Comparison of ENCODE assay signal across 23 cellular contexts in the genomic region with DNA sequence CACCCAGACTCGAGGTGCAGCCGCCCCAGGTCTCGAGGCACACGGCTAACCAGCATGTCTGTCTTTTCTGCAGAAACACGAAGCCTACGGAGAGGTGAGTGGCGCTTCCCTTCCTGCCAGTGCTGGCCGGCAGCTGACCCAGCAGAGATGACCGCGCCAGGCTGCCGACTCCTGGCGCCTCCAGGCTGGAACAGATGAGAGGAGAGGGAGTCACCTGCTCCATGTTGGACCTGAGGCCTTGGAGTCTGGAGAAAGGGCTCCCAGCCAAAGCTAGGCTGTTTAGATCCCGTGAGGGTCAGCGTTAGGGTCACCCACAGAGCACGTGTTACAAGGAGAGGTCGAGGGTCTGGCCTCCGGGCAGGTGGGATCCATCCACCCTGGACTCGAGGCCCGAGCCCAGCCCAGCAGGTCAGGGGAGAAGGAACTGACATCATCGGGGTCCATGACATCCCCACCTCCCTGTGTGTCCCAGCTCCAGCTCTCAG. TPM values are rescaled to one million over a fixed set of nuclear protein-coding genes. Genes with fewer than 3 reads are reported as not detected.
DNase-seq lines count a peak whose midpoint lies in the region; ATAC-seq, FAIRE-seq and TF ChIP-seq lines count a peak whose summit lies in the region.
"Had no signal": no experiment of that assay in that cellular context is flagged by ENCODE, and none has a peak within 500 bp of the region (broad histone marks: within the 10 kb centered on the region; RNA-seq: fewer than 3 reads in every experiment).

No MANE protein-coding gene starts in this region.

- intact Hi-C loops in activated CD4-positive, alpha-beta memory T cell treated with anti-CD3 and anti-CD28 coated beads for 36 hours (cut with micrococcal nuclease) = no loop called here
- intact Hi-C loops in kidney (cut with DNase I) (no loop called here), sciatic nerve (cut with DNase I) (no loop called here)

- H3K27ac ChIP-seq in kidney (ENCODE audit: low read depth in 2 of 2, low read length in 2 of 2) = no peak overlapping the region
- H3K27ac ChIP-seq: hepatocyte, pancreas, SJCRH30, spleen had no signal

- H3K9me3 Mint-ChIP-seq in activated CD4-positive, alpha-beta memory T cell treated with anti-CD3 and anti-CD28 coated beads for 36 hours = peaks cover 9% of the 10 kb centered on the region
- peaks cover 8% of the 10 kb centered on the region for H3K9me3 Mint-ChIP-seq in activated CD4-positive, alpha-beta memory T cell treated with anti-CD3 and anti-CD28 coated beads, Interleukin-2, amount 10 ng/mL, durations not matched to agents 7 days and 5 days

- H3K36me3 ChIP-seq in kidney (ENCODE audit: control insufficient read depth in 1 of 2, insufficient read depth in 2 of 2, low read length in 2 of 2) = no peaks in the 10 kb centered on the region
- H3K36me3 ChIP-seq: pancreas, SJCRH30 had no signal

- TF ChIP-seq POLR2A in GM12891 (IDR thresholded peaks at IDR 0.05; ENCODE audit: low read depth, low read length) = no peak

- no peak for TF ChIP-seq CTCF in kidney (IDR thresholded peaks at IDR 0.05; ENCODE audit: borderline replicate concordance, extremely low read depth, insufficient read depth)

- no peaks in the 10 kb centered on the region for H3K4me1 Mint-ChIP-seq in activated CD4-positive, alpha-beta memory T cell treated with anti-CD3 and anti-CD28 coated beads for 36 hours (ENCODE audit: low read depth)
- H3K4me1 Mint-ChIP-seq in activated CD4-positive, alpha-beta memory T cell treated with anti-CD3 and anti-CD28 coated beads, Interleukin-2, amount 10 ng/mL, durations not matched to agents 7 days and 5 days = no peaks in the 10 kb centered on the region
- H3K4me1 Mint-ChIP-seq: endodermal cell; GM23338; stimulated activated memory B cell treated with anti-CD40 and anti-IgM and Interleukin-4, amounts not matched to agents 10 μg/mL and 1 μg/mL and 100 μg/mL, for 72 hours had no signal

- FAIRE-seq in GM12891 (lab: Jason Lieb, UNC) (no peak), kidney (lab: Jason Lieb, UNC) (no peak)
- FAIRE-seq: keratinocyte, pancreas had no signal

- ATAC-seq in sciatic nerve (no peak), GM21423 (IDR thresholded peaks at IDR 0.05; ENCODE audit: unreplicated experiment) (no peak)
- ATAC-seq: GM23338; pancreas; stimulated activated memory B cell treated with anti-CD40 and anti-IgM and Interleukin-4, amounts not matched to agents 10 μg/mL and 1 μg/mL and 100 μg/mL, for 72 hours had no signal

- H3K4me3 ChIP-seq in kidney (ENCODE audit: low read length in 2 of 2) = no peak overlapping the region
- H3K4me3 ChIP-seq: GM23338, hepatocyte, pancreas, SJCRH30, spleen had no signal

- H3K9ac ChIP-seq in kidney (ENCODE audit: low read length in 2 of 2) = no peak overlapping the region

- CTCF ChIA-PET in activated CD4-positive, alpha-beta memory T cell treated with anti-CD3 and anti-CD28 coated beads for 36 hours (lab: Charles Lee) = no interaction called here
- CTCF ChIA-PET in activated CD4-positive, alpha-beta memory T cell treated with anti-CD3 and anti-CD28 coated beads, Interleukin-2, amount 10 ng/mL, durations not matched to agents 7 days and 5 days (lab: Charles Lee) = no interaction called here

- no peaks in the 10 kb centered on the region for H3K27me3 Mint-ChIP-seq in activated CD4-positive, alpha-beta memory T cell treated with anti-CD3 and anti-CD28 coated beads for 36 hours
- H3K27me3 Mint-ChIP-seq in activated CD4-positive, alpha-beta memory T cell treated with anti-CD3 and anti-CD28 coated beads, Interleukin-2, amount 10 ng/mL, durations not matched to agents 7 days and 5 days = peaks cover under 1% of the 10 kb centered on the region

- H3K4me1 ChIP-seq in kidney (ENCODE audit: control insufficient read depth in 1 of 2, insufficient read depth in 1 of 2, low read depth in 1 of 2, low read length in 2 of 2) = no peaks in the 10 kb centered on the region
- H3K4me1 ChIP-seq: pancreas, SJCRH30 had no signal

- no peak overlapping the region for H3K27ac Mint-ChIP-seq in activated CD4-positive, alpha-beta memory T cell treated with anti-CD3 and anti-CD28 coated beads for 36 hours
- no peak overlapping the region for H3K27ac Mint-ChIP-seq in activated CD4-positive, alpha-beta memory T cell treated with anti-CD3 and anti-CD28 coated beads, Interleukin-2, amount 10 ng/mL, durations not matched to agents 7 days and 5 days
- H3K27ac Mint-ChIP-seq: endodermal cell; GM23338; stimulated activated memory B cell treated with anti-CD40 and anti-IgM and Interleukin-4, amounts not matched to agents 10 μg/mL and 1 μg/mL and 100 μg/mL, for 72 hours had no signal

- no peak overlapping the region for H3K4me3 Mint-ChIP-seq in activated CD4-positive, alpha-beta memory T cell treated with anti-CD3 and anti-CD28 coated beads for 36 hours
- no peak overlapping the region for H3K4me3 Mint-ChIP-seq in activated CD4-positive, alpha-beta memory T cell treated with anti-CD3 and anti-CD28 coated beads, Interleukin-2, amount 10 ng/mL, durations not matched to agents 7 days and 5 days
- H3K4me3 Mint-ChIP-seq: endodermal cell; GM23338; stimulated activated memory B cell treated with anti-CD40 and anti-IgM and Interleukin-4, amounts not matched to agents 10 μg/mL and 1 μg/mL and 100 μg/mL, for 72 hours had no signal

- H3K36me3 Mint-ChIP-seq in activated CD4-positive, alpha-beta memory T cell treated with anti-CD3 and anti-CD28 coated beads for 36 hours = no peaks in the 10 kb centered on the region
- no peaks in the 10 kb centered on the region for H3K36me3 Mint-ChIP-seq in activated CD4-positive, alpha-beta memory T cell treated with anti-CD3 and anti-CD28 coated beads, Interleukin-2, amount 10 ng/mL, durations not matched to agents 7 days and 5 days (ENCODE audit: low read depth)
- H3K36me3 Mint-ChIP-seq: stimulated activated memory B cell treated with anti-CD40 and anti-IgM and Interleukin-4, amounts not matched to agents 10 μg/mL and 1 μg/mL and 100 μg/mL, for 72 hours had no signal

- peak; percentile 1 for DNase-seq in activated CD4-positive, alpha-beta memory T cell treated with anti-CD3 and anti-CD28 coated beads for 36 hours
- DNase-seq in activated CD4-positive, alpha-beta memory T cell treated with anti-CD3 and anti-CD28 coated beads, Interleukin-2, amount 10 ng/mL, durations not matched to agents 7 days and 5 days = no peak
- DNase-seq in GM12891 (ENCODE audit: insufficient read length, low spot score) = peak; percentile 11
- peak; percentile 55 for DNase-seq in kidney
- peak; percentile 51 for DNase-seq in sciatic nerve (ENCODE audit: low spot score)
- DNase-seq in stimulated activated CD4-positive, alpha-beta T cell treated with anti-CD3 and anti-CD28 coated beads, Interleukin-4, amount 100 ng/mL, for 4 hours = no peak
- no peak for DNase-seq in activated CD4-positive, alpha-beta T cell treated with anti-CD3 and anti-CD28 coated beads, Interleukin-2, amount 50 U/mL, for 1 hour
- DNase-seq: amniotic stem cell, C1 segment of cervical spinal cord, endodermal cell, KBM-7, NCI-H1092, NCI-H2081 treated with DMSO at 0.1 percent for 48 hours, NCI-H524 treated with DMSO at 0.1 percent for 48 hours, OCI-M1 had no signal

- peaks cover 3 to 7% of the 10 kb centered on the region in 2 donors for H3K9me3 ChIP-seq in kidney (ENCODE audit: control insufficient read depth in 1 of 2, low read length in 2 of 2)
- H3K9me3 ChIP-seq: pancreas, SJCRH30 had no signal

- POLR2A ChIA-PET in activated CD4-positive, alpha-beta memory T cell treated with anti-CD3 and anti-CD28 coated beads for 36 hours (lab: Charles Lee) = no interaction called here
- POLR2A ChIA-PET in activated CD4-positive, alpha-beta memory T cell treated with anti-CD3 and anti-CD28 coated beads, Interleukin-2, amount 10 ng/mL, durations not matched to agents 7 days and 5 days (lab: Charles Lee) = no interaction called here

TF ChIP-seq in GM12891, 5 proteins besides CTCF, POLR2A, EP300 and RAD21:
- TF ChIP-seq PAX5 (IDR thresholded peaks at IDR 0.05; ENCODE audit: insufficient read depth, low read length, severe bottlenecking) = no peak
- TF ChIP-seq POU2F2 (IDR thresholded peaks at IDR 0.05; ENCODE audit: low read depth, low read length) = no peak
- no peak for TF ChIP-seq SPI1 (IDR thresholded peaks at IDR 0.05; ENCODE audit: low read depth, low read length)
- TF ChIP-seq POLR2AphosphoS5 (IDR thresholded peaks at IDR 0.05; ENCODE audit: low read depth, low read length) = no peak
- no peak for TF ChIP-seq TAF1 (IDR thresholded peaks at IDR 0.05; ENCODE audit: low read depth, low read length)

RNA-seq across cellular contexts. Expression of a gene that starts 14.9 kb away (rescaled TPM):
- 1 to 10 TPM; 4.3 to 4.8 TPM for total RNA-seq in activated CD4-positive, alpha-beta memory T cell treated with anti-CD3 and anti-CD28 coated beads for 36 hours
- total RNA-seq in activated CD4-positive, alpha-beta memory T cell treated with anti-CD3 and anti-CD28 coated beads, Interleukin-2, amount 10 ng/mL, durations not matched to agents 7 days and 5 days = 1 to 10 TPM; 1.1 to 1.6 TPM
- 1.5 TPM for polyA plus RNA-seq in GM12891 (2012; ENCODE audit: low read depth, missing spikeins)
- total RNA-seq in kidney (174 TPM), sciatic nerve (397 TPM)
- 52.4 TPM for polyA plus RNA-seq in kidney (ENCODE audit: insufficient read depth, low read depth, low replicate concordance)

RNA-seq across cellular contexts. Expression of a gene that starts 42.6 kb away (rescaled TPM):
- under 1 TPM in 1 of 2 experiments, not detected in 1; 0.22 TPM for total RNA-seq in activated CD4-positive, alpha-beta memory T cell treated with anti-CD3 and anti-CD28 coated beads for 36 hours
- total RNA-seq in activated CD4-positive, alpha-beta memory T cell treated with anti-CD3 and anti-CD28 coated beads, Interleukin-2, amount 10 ng/mL, durations not matched to agents 7 days and 5 days = under 1 TPM in 1 of 2 experiments, not detected in 1; 0.18 TPM
- polyA plus RNA-seq in GM12891 (2012; ENCODE audit: low read depth, missing spikeins) = 0.45 TPM
- total RNA-seq in kidney (51.6 TPM), sciatic nerve (2.9 TPM)
- 273 TPM for polyA plus RNA-seq in kidney (ENCODE audit: insufficient read depth, low read depth, low replicate concordance)
- total RNA-seq: SJCRH30 had no signal
- polyA plus RNA-seq: keratinocyte had no signal

Comparison
In these comparisons a context has a peak if more than half of its experiments do, and no peak if none do; other contexts are left out.
1. DNase-seq: peak in activated CD4-positive, alpha-beta memory T cell treated with anti-CD3 and anti-CD28 coated beads for 36 hours (single experiment), GM12891 (single experiment), kidney (single experiment) and sciatic nerve (single experiment); none in activated CD4-positive, alpha-beta memory T cell treated with anti-CD3 and anti-CD28 coated beads, Interleukin-2, amount 10 ng/mL, durations not matched to agents 7 days and 5 days (single experiment), stimulated activated CD4-positive, alpha-beta T cell treated with anti-CD3 and anti-CD28 coated beads, Interleukin-4, amount 100 ng/mL, for 4 hours (0 of 2) and activated CD4-positive, alpha-beta T cell treated with anti-CD3 and anti-CD28 coated beads, Interleukin-2, amount 50 U/mL, for 1 hour (single experiment).
2. RNA of a gene that starts 14.9 kb away (total RNA-seq): 397 TPM in sciatic nerve (single experiment) and 174 TPM in kidney (single experiment); 4.3 to 4.8 TPM in activated CD4-positive, alpha-beta memory T cell treated with anti-CD3 and anti-CD28 coated beads for 36 hours and 1.1 to 1.6 TPM in activated CD4-positive, alpha-beta memory T cell treated with anti-CD3 and anti-CD28 coated beads, Interleukin-2, amount 10 ng/mL, durations not matched to agents 7 days and 5 days; every median in the first group is over 10 times any median in the second.
3. RNA of a gene that starts 42.6 kb away (total RNA-seq): 51.6 TPM in kidney (single experiment); 2.9 TPM in sciatic nerve (single experiment), 0.22 TPM in activated CD4-positive, alpha-beta memory T cell treated with anti-CD3 and anti-CD28 coated beads for 36 hours and 0.18 TPM in activated CD4-positive, alpha-beta memory T cell treated with anti-CD3 and anti-CD28 coated beads, Interleukin-2, amount 10 ng/mL, durations not matched to agents 7 days and 5 days; every median in the first group is over 10 times any median in the second.